8 cellular contexts compared by ENCODE assay signal in the genomic region with DNA sequence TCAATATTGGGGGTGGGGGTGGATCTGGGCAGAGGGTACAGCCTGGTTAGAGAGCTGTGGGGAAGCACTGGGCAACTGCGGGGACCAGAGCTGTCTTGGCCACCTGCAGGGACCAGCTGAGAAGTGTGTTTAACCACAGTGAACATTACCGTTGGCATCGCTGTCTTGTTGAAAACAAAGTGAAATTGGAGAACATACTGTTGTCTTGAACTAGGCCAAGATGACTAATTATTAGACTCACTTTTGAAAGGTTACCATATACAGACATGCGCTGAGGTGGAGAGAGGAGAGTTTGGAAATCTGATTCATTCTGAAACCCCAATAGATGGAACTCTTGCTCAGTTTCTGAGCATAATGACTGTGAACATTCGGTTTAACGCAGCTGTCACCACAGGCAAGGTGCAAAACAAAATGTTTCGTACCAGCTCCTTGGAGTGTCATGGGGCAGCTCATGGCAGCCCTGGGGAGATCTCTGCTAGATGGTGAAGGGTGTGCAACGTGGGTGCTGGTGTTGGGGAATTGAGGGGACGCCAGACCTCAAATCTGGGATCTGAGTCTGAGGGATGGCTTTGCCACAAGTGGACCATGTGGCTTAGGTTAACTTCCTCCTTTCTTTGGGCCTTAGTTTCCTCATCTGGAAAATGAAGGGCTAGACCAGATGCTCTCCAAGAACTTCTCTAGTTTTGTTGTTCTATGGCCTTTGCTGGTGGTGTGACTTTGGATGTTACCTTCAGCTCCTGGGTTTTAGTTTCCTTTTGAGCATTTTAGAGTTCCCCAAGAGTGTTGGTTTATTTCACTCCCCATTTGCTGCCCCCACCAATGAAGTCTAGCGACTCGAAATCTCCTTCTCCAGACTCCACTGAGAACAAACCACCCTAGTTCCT. TPM values are rescaled to one million over a fixed set of nuclear protein-coding genes. Genes with fewer than 3 reads are reported as not detected.
A peak's percentile ranks its signal among the peaks of the same experiment; 100 is the strongest.
DNase-seq lines count a peak whose midpoint lies in the region; ATAC-seq lines count a peak whose summit lies in the region.

No MANE protein-coding gene starts in this region.

- peaks cover 37% of the 10 kb centered on the region for H3K4me1 Mint-ChIP-seq in stimulated activated memory B cell treated with anti-CD40 and anti-IgM and Interleukin-4, amounts not matched to agents 10 μg/mL and 1 μg/mL and 100 μg/mL, for 72 hours

- H3K4me3 Mint-ChIP-seq in stimulated activated memory B cell treated with anti-CD40 and anti-IgM and Interleukin-4, amounts not matched to agents 10 μg/mL and 1 μg/mL and 100 μg/mL, for 72 hours: peak overlapping the region; percentile 51

- H3K27ac Mint-ChIP-seq in stimulated activated memory B cell treated with anti-CD40 and anti-IgM and Interleukin-4, amounts not matched to agents 10 μg/mL and 1 μg/mL and 100 μg/mL, for 72 hours: peak overlapping the region; percentile 99

- peaks cover 6% of the 10 kb centered on the region for H3K9me3 Mint-ChIP-seq in stimulated activated memory B cell treated with anti-CD40 and anti-IgM and Interleukin-4, amounts not matched to agents 10 μg/mL and 1 μg/mL and 100 μg/mL, for 72 hours

- DNase-seq in stimulated activated naive CD4-positive, alpha-beta T cell treated with Interleukin-2 at 50 U/mL for 16 hours (lab: John Stamatoyannopoulos, UW): peak; percentile 57
- no peak for DNase-seq in stimulated activated naive CD4-positive, alpha-beta T cell (lab: John Stamatoyannopoulos, UW)
- DNase-seq in RKO (ENCODE audit: low spot score) (peak; percentile 64), dermis blood vessel endothelial cell (peak; percentile 16), islet precursor cell (no peak), left lobe of liver (ENCODE audit: low spot score) (no peak)

- no peaks in the 10 kb centered on the region for H3K27me3 Mint-ChIP-seq in stimulated activated memory B cell treated with anti-CD40 and anti-IgM and Interleukin-4, amounts not matched to agents 10 μg/mL and 1 μg/mL and 100 μg/mL, for 72 hours

- ATAC-seq in HG03039 (IDR thresholded peaks at IDR 0.05; ENCODE audit: unreplicated experiment): peak; percentile 61
- peak; percentile 89 for ATAC-seq in stimulated activated memory B cell treated with anti-CD40 and anti-IgM and Interleukin-4, amounts not matched to agents 10 μg/mL and 1 μg/mL and 100 μg/mL, for 72 hours
- ATAC-seq in left lobe of liver: no peak

- peaks cover 10% of the 10 kb centered on the region for H3K36me3 Mint-ChIP-seq in stimulated activated memory B cell treated with anti-CD40 and anti-IgM and Interleukin-4, amounts not matched to agents 10 μg/mL and 1 μg/mL and 100 μg/mL, for 72 hours

RNA-seq across cellular contexts. Expression of a gene that starts 24.6 kb away (rescaled TPM):
- total RNA-seq in dermis blood vessel endothelial cell (not detected in 2 replicates), left lobe of liver (not detected)

Comparison
In these comparisons a context has a peak if more than half of its experiments do, and no peak if none do; other contexts are left out.
1. DNase-seq: peak in stimulated activated naive CD4-positive, alpha-beta T cell treated with Interleukin-2 at 50 U/mL for 16 hours (single experiment), RKO (single experiment) and dermis blood vessel endothelial cell (single experiment); none in stimulated activated naive CD4-positive, alpha-beta T cell (0 of 6), islet precursor cell (single experiment) and left lobe of liver (single experiment).